Comparison of ENCODE assay signal across 8 cellular contexts in genomic region chr5:141524604-141525597, GRCh38. TPM values are rescaled to one million over a fixed set of nuclear protein-coding genes. Genes with fewer than 3 reads are reported as not detected.
DNase-seq lines count a peak whose midpoint lies in the region; ATAC-seq, FAIRE-seq and TF ChIP-seq lines count a peak whose summit lies in the region.

No MANE protein-coding gene starts in this region.

- CTCF ChIA-PET in Caco-2 (lab: Charles Lee) (interaction anchor here (0.6 to 2.9 kb wide), 8 partner anchors 11 to 154 kb away, joined by 3 to 21 read pairs (median 4); partner anchors contain the start of genes PCDHGA10 and PCDHGB5), endothelial cell of umbilical vein (lab: Charles Lee) (interaction anchor here (0.7 to 10.9 kb wide), 30 partner anchors 9 to 196 kb away, joined by 3 to 308 read pairs (median 5); partner anchors contain the start of genes PCDHGA10, PCDHGA11, PCDHGA12 and PCDHGA3)

- ATAC-seq in HG03571 (IDR thresholded peaks at IDR 0.05; ENCODE audit: unreplicated experiment), result peak; percentile 80
- ATAC-seq in stimulated activated memory B cell treated with anti-CD40 and anti-IgM and Interleukin-4, amounts not matched to agents 10 μg/mL and 1 μg/mL and 100 μg/mL, for 72 hours, result peak; percentile 87

- H3K9me3 Mint-ChIP-seq in Caco-2 (ENCODE audit: unreplicated experiment), result no peaks in the 10 kb centered on the region
- no peaks in the 10 kb centered on the region for H3K9me3 Mint-ChIP-seq in stimulated activated memory B cell treated with anti-CD40 and anti-IgM and Interleukin-4, amounts not matched to agents 10 μg/mL and 1 μg/mL and 100 μg/mL, for 72 hours

- peaks cover 26% of the 10 kb centered on the region for H3K36me3 Mint-ChIP-seq in Caco-2 (ENCODE audit: insufficient read depth, unreplicated experiment)
- H3K36me3 Mint-ChIP-seq in stimulated activated memory B cell treated with anti-CD40 and anti-IgM and Interleukin-4, amounts not matched to agents 10 μg/mL and 1 μg/mL and 100 μg/mL, for 72 hours, result peaks cover 78% of the 10 kb centered on the region

- H3K4me1 Mint-ChIP-seq in Caco-2 (ENCODE audit: low read depth, unreplicated experiment), result peaks cover 21% of the 10 kb centered on the region
- peaks cover 28% of the 10 kb centered on the region for H3K4me1 Mint-ChIP-seq in stimulated activated memory B cell treated with anti-CD40 and anti-IgM and Interleukin-4, amounts not matched to agents 10 μg/mL and 1 μg/mL and 100 μg/mL, for 72 hours

- H2BK15ac ChIP-seq in mesendoderm (replicated peaks; ENCODE audit: low read depth), result no peak overlapping the region

- H2BK5ac ChIP-seq in mesendoderm (ENCODE audit: low read length), result no peak overlapping the region

- WGBS in mesendoderm (ENCODE audit: extremely low coverage, insufficient coverage, low lambda C conversion rate), result no CpG with 5 or more reads among the region's 12 CpGs

- no peak overlapping the region for H4K8ac ChIP-seq in mesendoderm (ENCODE audit: low read depth, low read length)

- intact Hi-C loops in Caco-2 (cut with micrococcal nuclease; ENCODE audit: unreplicated experiment), result loop anchor here (1.0 kb wide), 6 partner anchors 33 to 302 kb away; partner anchors contain the start of genes PCDHB14, PCDHGA10 and TAF7
- intact Hi-C loops in endothelial cell of umbilical vein (cut with micrococcal nuclease), result loop anchor here (1.0 to 5.0 kb wide), 6 partner anchors 35 to 188 kb away; partner anchors contain the start of genes PCDHGA11, PCDHGA12, PCDHGA2 and PCDHGB7

- DNase-seq in Caco-2, result peak; percentile 82 to 88
- DNase-seq in GM20000 (ENCODE audit: low spot score), result peak; percentile 73
- DNase-seq in NCI-H748 (lab: John Stamatoyannopoulos, UW; ENCODE audit: unreplicated experiment), result peak; percentile 92
- peak in 2 of 3 experiments; percentile 16 to 19 for DNase-seq in activated CD8-positive, alpha-beta memory T cell treated with anti-CD3 and anti-CD28 coated beads for 48 hours (ENCODE audit: low read depth in 2 of 3, low spot score in 2 of 3)
- peak; percentile 96 for DNase-seq in endothelial cell of umbilical vein (ENCODE audit: low read depth, low spot score)
- peak; percentile 99 for DNase-seq in mesendoderm

- no peaks in the 10 kb centered on the region for H3K9me1 ChIP-seq in endothelial cell of umbilical vein (replicated peaks; ENCODE audit: control insufficient read depth, extremely low read depth, insufficient read depth, low read length)

- H3K9ac ChIP-seq in endothelial cell of umbilical vein (replicated peaks; ENCODE audit: extremely low read depth, insufficient read depth, low read length) (no peak overlapping the region), mesendoderm (ENCODE audit: low read length) (peak overlapping the region; percentile 29)

- peak overlapping the region; percentile 40 for H3K27ac Mint-ChIP-seq in Caco-2 (ENCODE audit: unreplicated experiment)
- H3K27ac Mint-ChIP-seq in stimulated activated memory B cell treated with anti-CD40 and anti-IgM and Interleukin-4, amounts not matched to agents 10 μg/mL and 1 μg/mL and 100 μg/mL, for 72 hours, result peak overlapping the region; percentile 60

- H3K27me3 ChIP-seq in Caco-2 (replicated peaks; ENCODE audit: control insufficient read depth, insufficient read depth, low read length) (no peaks in the 10 kb centered on the region), endothelial cell of umbilical vein (ENCODE audit: control insufficient read depth in 2 of 2, insufficient read depth in 2 of 2, low read length in 2 of 2) (no peaks in the 10 kb centered on the region), mesendoderm (ENCODE audit: insufficient read depth, low read length, poor library complexity) (no peaks in the 10 kb centered on the region)

- H4K20me1 ChIP-seq in endothelial cell of umbilical vein (replicated peaks; ENCODE audit: control insufficient read depth, extremely low read depth, insufficient read depth, low read length), result no peaks in the 10 kb centered on the region

- BruUV-seq in Caco-2 (replicated peaks; lab: Mats Ljungman, UMichigan), result no TSS peak
- BruUV-seq in endothelial cell of umbilical vein (replicated peaks; lab: Mats Ljungman, UMichigan), result no TSS peak

- peak overlapping the region; percentile 61 for H3K56ac ChIP-seq in mesendoderm (ENCODE audit: low read length)

- TF ChIP-seq POLR2A in endothelial cell of umbilical vein (IDR thresholded peaks at IDR 0.05; ENCODE audit: low read depth, low read length), result no peak

- no peak overlapping the region for H3K4ac ChIP-seq in mesendoderm (ENCODE audit: low read depth, low read length)

- H3K36me3 ChIP-seq in Caco-2 (ENCODE audit: control insufficient read depth, insufficient read depth, low read length) (peaks cover 4% of the 10 kb centered on the region; the same call in 1 of the 2 replicates), endothelial cell of umbilical vein (ENCODE audit: control insufficient read depth in 2 of 2, extremely low read depth in 1 of 2, insufficient read depth in 2 of 2, low read length in 2 of 2) (peaks cover 8 to 18% of the 10 kb centered on the region in 2 experiments), mesendoderm (ENCODE audit: control insufficient read depth, insufficient read depth, low read length) (peaks cover 9% of the 10 kb centered on the region)

- H3K27me3 Mint-ChIP-seq in Caco-2 (ENCODE audit: insufficient read depth, unreplicated experiment), result no peaks in the 10 kb centered on the region
- no peaks in the 10 kb centered on the region for H3K27me3 Mint-ChIP-seq in stimulated activated memory B cell treated with anti-CD40 and anti-IgM and Interleukin-4, amounts not matched to agents 10 μg/mL and 1 μg/mL and 100 μg/mL, for 72 hours

- H3K23ac ChIP-seq in mesendoderm (ENCODE audit: low read length), result no peak overlapping the region

- H3K4me3 ChIP-seq in Caco-2 (ENCODE audit: low read depth, low read length) (no peak overlapping the region), endothelial cell of umbilical vein (replicated peaks in 1 of 3; ENCODE audit: insufficient read depth in 1 of 3, low read depth in 1 of 3, low read length in 3 of 3) (no peak overlapping the region), mesendoderm (ENCODE audit: low read length) (no peak overlapping the region)

- peak overlapping the region; percentile 5 for H3K4me3 Mint-ChIP-seq in Caco-2 (ENCODE audit: unreplicated experiment)
- H3K4me3 Mint-ChIP-seq in stimulated activated memory B cell treated with anti-CD40 and anti-IgM and Interleukin-4, amounts not matched to agents 10 μg/mL and 1 μg/mL and 100 μg/mL, for 72 hours, result no peak overlapping the region

- H2AFZ ChIP-seq in endothelial cell of umbilical vein (ENCODE audit: low read depth, low read length), result no peak overlapping the region

- dilution Hi-C loops in endothelial cell of umbilical vein (cut with MboI; ENCODE audit: extremely low pct_ligation_motif_present, low sequenced_read_pairs), result no loop called here

- H3K9me3 ChIP-seq in Caco-2 (no peaks in the 10 kb centered on the region), endothelial cell of umbilical vein (replicated peaks; ENCODE audit: control insufficient read depth, insufficient read depth, low read length) (no peaks in the 10 kb centered on the region)

- peaks cover 29% of the 10 kb centered on the region for H3K4me1 ChIP-seq in Caco-2
- H3K4me1 ChIP-seq in endothelial cell of umbilical vein (ENCODE audit: control insufficient read depth, extremely low read depth, insufficient read depth, low read length), result peaks cover 29% of the 10 kb centered on the region
- H3K4me1 ChIP-seq in mesendoderm (ENCODE audit: control insufficient read depth, low read depth, low read length), result peaks cover 3% of the 10 kb centered on the region

- H2BK120ac ChIP-seq in mesendoderm (ENCODE audit: low read depth, low read length), result no peak overlapping the region

- H3K18ac ChIP-seq in mesendoderm (ENCODE audit: low read length), result no peak overlapping the region

- H3K4me2 ChIP-seq in endothelial cell of umbilical vein (ENCODE audit: insufficient read depth, low read length) (no peak overlapping the region), mesendoderm (ENCODE audit: low read length) (no peak overlapping the region)

- peaks cover 5% of the 10 kb centered on the region for H3K79me1 ChIP-seq in mesendoderm (ENCODE audit: low read length)

- no peaks in the 10 kb centered on the region for H3K79me2 ChIP-seq in endothelial cell of umbilical vein (ENCODE audit: control insufficient read depth, insufficient read depth, low read length)
- H3K79me2 ChIP-seq in mesendoderm (ENCODE audit: control insufficient read depth, insufficient read depth, low read length), result no peaks in the 10 kb centered on the region

- H4K5ac ChIP-seq in mesendoderm (ENCODE audit: low read length), result no peak overlapping the region

- POLR2A ChIA-PET in Caco-2 (lab: Charles Lee), result interaction anchor here (1.1 kb wide), 1 partner anchor 205 kb away, joined by 3 read pairs; the partner anchor contains the start of gene TAF7
- POLR2A ChIA-PET in endothelial cell of umbilical vein (lab: Charles Lee), result no interaction called here

- FAIRE-seq in endothelial cell of umbilical vein (lab: Jason Lieb, UNC), result peak; percentile 96

- TF ChIP-seq CTCF in Caco-2 (IDR thresholded peaks at IDR 0.05; ENCODE audit: insufficient read depth in 1 of 2, low read depth in 1 of 2, low read length in 1 of 2, severe bottlenecking in 1 of 2, unreplicated experiment in 1 of 2), result peak; percentile 92 to 93
- peak; percentile 95 for TF ChIP-seq CTCF in GM20000 (IDR thresholded peaks at IDR 0.05; ENCODE audit: extremely low read depth, missing control alignments)
- TF ChIP-seq CTCF in endothelial cell of umbilical vein (IDR thresholded peaks at IDR 0.05; ENCODE audit: extremely low read depth in 1 of 2, insufficient read depth in 1 of 2, low read depth in 1 of 2, low read length in 2 of 2), result peak; percentile 99 to 100

- no peak overlapping the region for H2AK5ac ChIP-seq in mesendoderm (ENCODE audit: low read length)

- H3K27ac ChIP-seq in endothelial cell of umbilical vein (ENCODE audit: insufficient read depth, low read depth, low read length), result peak overlapping the region; percentile 22
- no peak overlapping the region for H3K27ac ChIP-seq in mesendoderm (ENCODE audit: low read depth, low read length)

RNA-seq across cellular contexts. Expression of gene PCDHGC5, which starts 36.0 kb away (rescaled TPM):
- total RNA-seq in Caco-2 (2022), result 0.21 and 0.25 TPM in 2 replicates
- 0.60 and 1.2 TPM in 2 replicates for total RNA-seq in endothelial cell of umbilical vein
- polyA plus RNA-seq in endothelial cell of umbilical vein, result 0.21 and 0.48 TPM in 2 replicates
- 0.01 and 0.06 TPM in 2 replicates for polyA plus RNA-seq in endothelial cell of umbilical vein (2011; cell fraction: cytosol; rRNA removed)
- 2.4 and 3.9 TPM in 2 replicates for polyA plus RNA-seq in endothelial cell of umbilical vein (2011; cell fraction: nucleus; rRNA removed)
- polyA plus RNA-seq in endothelial cell of umbilical vein (2012), result 0.08 TPM in 1 of 2 replicates, not detected in the other
- polyA minus RNA-seq in endothelial cell of umbilical vein, result 4.8 and 6.1 TPM in 2 replicates
- polyA minus RNA-seq in endothelial cell of umbilical vein (2011; cell fraction: cytosol; rRNA and poly(A)+ RNA removed), result not detected
- polyA minus RNA-seq in endothelial cell of umbilical vein (2011; cell fraction: nucleus; rRNA and poly(A)+ RNA removed), result 7.8 and 9.1 TPM in 2 replicates
- 0.08 TPM for polyA plus RNA-seq in mesendoderm (2013, experiment 1 of 2)
- polyA plus RNA-seq in mesendoderm (2013, experiment 2 of 2), result 0.11 TPM

RNA-seq across cellular contexts. Expression of gene PCDHGC4, which starts 40.1 kb away (rescaled TPM):
- total RNA-seq in Caco-2 (2022) (0.28 and 0.39 TPM in 2 replicates), endothelial cell of umbilical vein (0.90 and 2.1 TPM in 2 replicates)
- 0.25 and 0.32 TPM in 2 replicates for polyA plus RNA-seq in endothelial cell of umbilical vein
- 0.06 and 0.11 TPM in 2 replicates for polyA plus RNA-seq in endothelial cell of umbilical vein (2011; cell fraction: cytosol; rRNA removed)
- 1.8 and 2.4 TPM in 2 replicates for polyA plus RNA-seq in endothelial cell of umbilical vein (2011; cell fraction: nucleus; rRNA removed)
- 0.05 TPM in 1 of 2 replicates, not detected in the other for polyA plus RNA-seq in endothelial cell of umbilical vein (2012)
- polyA minus RNA-seq in endothelial cell of umbilical vein, result 4.3 and 5.5 TPM in 2 replicates
- polyA minus RNA-seq in endothelial cell of umbilical vein (2011; cell fraction: cytosol; rRNA and poly(A)+ RNA removed), result not detected
- polyA minus RNA-seq in endothelial cell of umbilical vein (2011; cell fraction: nucleus; rRNA and poly(A)+ RNA removed), result 9.6 and 9.7 TPM in 2 replicates
- polyA plus RNA-seq in mesendoderm (2013, experiment 1 of 2), result 2.0 TPM
- 1.8 TPM for polyA plus RNA-seq in mesendoderm (2013, experiment 2 of 2)

RNA-seq across cellular contexts. Expression of gene PCDHGC3, which starts 49.1 kb away (rescaled TPM):
- total RNA-seq in Caco-2 (2022) (1.3 and 2.9 TPM in 2 replicates), endothelial cell of umbilical vein (25.4 and 36.1 TPM in 2 replicates)
- 9.2 and 14.9 TPM in 2 replicates for polyA plus RNA-seq in endothelial cell of umbilical vein
- polyA plus RNA-seq in endothelial cell of umbilical vein (2011; cell fraction: cytosol; rRNA removed), result 21.8 and 23.9 TPM in 2 replicates
- polyA plus RNA-seq in endothelial cell of umbilical vein (2011; cell fraction: nucleus; rRNA removed), result 4.5 and 4.7 TPM in 2 replicates
- polyA plus RNA-seq in endothelial cell of umbilical vein (2012), result 15.4 and 21.2 TPM in 2 replicates
- 8.1 and 12.1 TPM in 2 replicates for polyA minus RNA-seq in endothelial cell of umbilical vein
- polyA minus RNA-seq in endothelial cell of umbilical vein (2011; cell fraction: cytosol; rRNA and poly(A)+ RNA removed), result not detected
- polyA minus RNA-seq in endothelial cell of umbilical vein (2011; cell fraction: nucleus; rRNA and poly(A)+ RNA removed), result 12.4 and 15.4 TPM in 2 replicates
- 24.0 TPM for polyA plus RNA-seq in mesendoderm (2013, experiment 1 of 2)
- 23.6 TPM for polyA plus RNA-seq in mesendoderm (2013, experiment 2 of 2)

Comparison
In these comparisons a context has a peak if more than half of its experiments do, and no peak if none do; other contexts are left out.
1. DNase-seq: peak in every context shown above with its lines; median percentile 99 in mesendoderm; 96 in endothelial cell of umbilical vein; 92 in NCI-H748; 85 in Caco-2; 73 in GM20000; 18 in activated CD8-positive, alpha-beta memory T cell treated with anti-CD3 and anti-CD28 coated beads for 48 hours.